In the genomic region with DNA sequence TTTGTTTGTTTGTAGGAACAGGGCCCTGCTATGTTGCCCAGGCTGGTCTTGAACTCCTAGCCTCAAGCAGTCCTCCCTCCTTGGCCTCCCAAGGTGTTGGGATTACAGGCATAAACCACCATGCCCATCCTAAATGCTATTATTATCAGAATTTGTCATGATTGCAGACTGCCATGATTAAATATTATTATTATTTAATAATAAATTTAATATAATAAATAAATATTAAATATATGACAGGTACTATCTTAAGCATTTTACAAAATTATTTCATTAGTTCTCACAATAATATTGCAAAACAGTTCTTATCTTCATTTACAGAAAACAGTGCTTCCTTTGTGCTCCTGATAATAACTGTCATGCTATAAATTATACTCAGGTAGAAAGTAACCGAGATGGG, we compare ENCODE assay signal across 28 cellular contexts.
"Had no signal": no experiment of that assay in that cellular context is flagged by ENCODE, and none has a peak within 500 bp of the region (broad histone marks: within the 10 kb centered on the region; RNA-seq: fewer than 3 reads in every experiment).

No MANE protein-coding gene starts in this region.

- H3K9me3 ChIP-seq: lower lobe of right lung, pancreas, prostate gland, stomach, testis, thyroid gland, transverse colon, upper lobe of left lung, vagina had no signal

- H3K27ac ChIP-seq: left lung, lower lobe of right lung, pancreas, prostate gland, skin epidermis, stomach, testis, transverse colon, upper lobe of left lung, vagina had no signal

- DNase-seq: kidney; left colon; left lung; lower lobe of right lung; mammary epithelial cell; mesenchymal stem cell; naive thymus-derived CD8-positive, alpha-beta T cell; nucleus accumbens; pancreas; posterior cingulate gyrus; retina; right cardiac atrium; stimulated activated CD4-positive, alpha-beta T cell treated with anti-CD3 and anti-CD28 coated beads, Interleukin-12 subunit alpha, Interleukin-12 subunit beta, amount 100 ng/mL, for 4 hours; stimulated activated CD4-positive, alpha-beta T cell treated with anti-CD3 and anti-CD28 coated beads, Interleukin-15, amount 100 ng/mL, for 24 hours; stimulated activated CD4-positive, alpha-beta T cell treated with anti-CD3 and anti-CD28 coated beads, Interleukin-2, amount 100 ng/mL, for 24 hours; stimulated activated CD4-positive, alpha-beta T cell treated with anti-CD3 and anti-CD28 coated beads, Interleukin-4, amount 100 ng/mL, for 1 hour; stimulated activated naive B cell treated with anti-CD40 and anti-IgM and Interleukin-4, amounts not matched to agents 10 μg/mL and 1 μg/mL and 100 μg/mL, for 72 hours; stimulated activated naive CD8-positive, alpha-beta T cell treated with anti-CD3 and anti-CD28 coated beads, Interleukin-15, Interleukin-2, amounts not matched to agents 100 U/mL and 50 U/mL, for 24 hours; stomach; testis; thyroid gland; transverse colon; upper lobe of left lung had no signal

- H3K27me3 ChIP-seq: left lung, pancreas, stomach, testis, thyroid gland, transverse colon, upper lobe of left lung, vagina had no signal

- FAIRE-seq: islet of Langerhans, kidney, pancreas had no signal

- H3K36me3 ChIP-seq: left lung, lower lobe of right lung, pancreas, prostate gland, stomach, thyroid gland, transverse colon, upper lobe of left lung, vagina had no signal

- ATAC-seq: left colon; left lung; lower lobe of right lung; naive thymus-derived CD8-positive, alpha-beta T cell; pancreas; right cardiac atrium; sciatic nerve; stimulated activated naive B cell treated with anti-CD40 and anti-IgM and Interleukin-4, amounts not matched to agents 10 μg/mL and 1 μg/mL and 100 μg/mL, for 72 hours; stimulated activated naive CD8-positive, alpha-beta T cell treated with anti-CD3 and anti-CD28 coated beads, Interleukin-15, Interleukin-2, amounts not matched to agents 100 U/mL and 50 U/mL, for 24 hours had no signal

- H3K4me1 ChIP-seq: left lung, lower lobe of right lung, pancreas, prostate gland, stomach, testis, transverse colon, upper lobe of left lung, vagina had no signal

- H3K4me3 ChIP-seq: left lung, lower lobe of right lung, pancreas, prostate gland, skin epidermis, stomach, testis, thyroid gland, transverse colon, upper lobe of left lung, vagina had no signal
